Comparison of ENCODE assay signal across 15 cellular contexts in the genomic region with DNA sequence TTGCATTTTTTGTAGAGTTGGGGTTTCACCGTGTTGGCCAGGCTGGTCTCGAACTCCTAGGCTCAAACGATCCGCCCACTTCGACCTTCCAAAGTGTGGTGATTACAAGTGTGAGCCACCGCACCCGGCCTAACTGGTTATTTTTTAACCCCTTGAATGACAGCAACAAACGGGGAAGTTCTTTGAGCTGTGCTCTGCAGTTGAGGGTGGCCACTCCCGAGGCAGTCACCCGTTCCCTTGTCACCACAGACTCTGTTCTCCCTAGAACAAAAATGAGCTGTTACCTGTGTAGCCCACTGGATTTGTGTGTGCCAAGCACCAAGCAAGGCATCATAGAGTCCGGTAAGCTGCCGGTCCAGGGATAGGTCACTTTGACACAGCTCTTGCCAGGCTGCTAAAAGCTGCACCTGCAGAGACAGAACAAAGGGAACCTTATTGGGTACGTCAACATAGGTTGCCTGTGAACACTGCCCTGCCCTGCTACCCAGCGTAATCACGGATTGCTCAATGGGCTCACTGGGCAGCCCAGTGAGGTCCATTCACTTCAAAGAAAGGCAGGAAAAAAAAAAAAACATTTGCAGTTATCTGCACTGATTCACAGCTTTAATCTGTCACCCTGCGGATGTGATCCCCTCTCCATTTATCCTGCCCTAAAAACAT. TPM values are rescaled to one million over a fixed set of nuclear protein-coding genes. Genes with fewer than 3 reads are reported as not detected.
DNase-seq lines count a peak whose midpoint lies in the region; ATAC-seq, FAIRE-seq and TF ChIP-seq lines count a peak whose summit lies in the region.
"Had no signal": no experiment of that assay in that cellular context is flagged by ENCODE, and none has a peak within 500 bp of the region (broad histone marks: within the 10 kb centered on the region; RNA-seq: fewer than 3 reads in every experiment).

No MANE protein-coding gene starts in this region.

- POLR2A ChIA-PET in HepG2 (lab: Yijun Ruan, JAX) = no interaction called here

- intact Hi-C loops in HepG2 (cut with micrococcal nuclease; ENCODE audit: unreplicated experiment) = loop anchor here (10.0 kb wide), 2 partner anchors 139 to 349 kb away; no protein-coding TSS in a partner anchor
- intact Hi-C loops in right lobe of liver (cut with DNase I) = loop anchor here (10.0 kb wide), 1 partner anchor 249 kb away; a partner anchor contains a TSS
- intact Hi-C loops in colonic mucosa (cut with DNase I) = no loop called here
- intact Hi-C loops in ovary (cut with DNase I) = loop anchor here in 3 of 4 donors (5.0 to 10.0 kb wide), 2 partner anchors 251 to 359 kb away; a partner anchor contains a TSS

- no peaks in the 10 kb centered on the region for H3K27me3 Mint-ChIP-seq in progenitor cell of endocrine pancreas
- H3K27me3 Mint-ChIP-seq: CD4-positive, CD25-positive, alpha-beta regulatory T cell had no signal

- no peak overlapping the region for H3K9ac ChIP-seq in HepG2 (ENCODE audit: insufficient read depth, low read depth, low read length)
- H3K9ac ChIP-seq in colonic mucosa (ENCODE audit: low read depth in 2 of 2, low read length in 2 of 2) = no peak overlapping the region
- H3K9ac ChIP-seq: GM23248 had no signal

- no peak for TF ChIP-seq CTCF in HepG2 (CRISPR knock-in tag; IDR thresholded peaks at IDR 0.05)
- no peak for TF ChIP-seq CTCF in right lobe of liver (IDR thresholded peaks at IDR 0.05)
- TF ChIP-seq CTCF in colonic mucosa (IDR thresholded peaks at IDR 0.05) = no peak
- no peak for TF ChIP-seq CTCF in progenitor cell of endocrine pancreas (IDR thresholded peaks at IDR 0.05; ENCODE audit: unreplicated experiment)
- TF ChIP-seq CTCF in ovary (IDR thresholded peaks at IDR 0.05) = no peak

- FAIRE-seq in HepG2 (lab: Jason Lieb, UNC) = no peak
- FAIRE-seq: GM12892, HTR-8/SVneo, K562 had no signal

- no peak overlapping the region for H2AFZ ChIP-seq in HepG2 (ENCODE audit: low read length)
- H2AFZ ChIP-seq: GM23248 had no signal

- peaks cover 22 to 62% of the 10 kb centered on the region in 2 experiments for H3K36me3 ChIP-seq in HepG2 (replicated peaks in 1 of 2; ENCODE audit: control insufficient read depth in 1 of 2, insufficient read depth in 2 of 2, low read length in 2 of 2)
- peaks cover 0 to 26% (median 7%) of the 10 kb centered on the region in 4 donors for H3K36me3 ChIP-seq in right lobe of liver
- H3K36me3 ChIP-seq in colonic mucosa = peaks cover 4% of the 10 kb centered on the region
- no peaks in the 10 kb centered on the region for H3K36me3 ChIP-seq in ovary

- DNase-seq in HepG2 (ENCODE audit: low spot score) = peak; percentile 38
- no peak for DNase-seq in right lobe of liver
- peak; percentile 63 for DNase-seq in colonic mucosa
- DNase-seq in progenitor cell of endocrine pancreas (ENCODE audit: low spot score, unreplicated experiment) = no peak
- no peak for DNase-seq in KBM-7
- no peak for DNase-seq in ovary
- no peak for DNase-seq in Kasumi-1 (lab: John Stamatoyannopoulos, UW)
- DNase-seq: DND-41, NCI-H226 had no signal

- H3K4me1 ChIP-seq in HepG2 (ENCODE audit: insufficient read depth, low read length) (no peaks in the 10 kb centered on the region), right lobe of liver (no peaks in the 10 kb centered on the region), colonic mucosa (peaks cover 10% of the 10 kb centered on the region), ovary (ENCODE audit: insufficient read depth) (no peaks in the 10 kb centered on the region)

- H4K20me1 ChIP-seq in HepG2 (ENCODE audit: insufficient read depth, low read length) = peaks cover 15% of the 10 kb centered on the region

- H3K9me3 Mint-ChIP-seq in progenitor cell of endocrine pancreas (ENCODE audit: low read depth) = no peaks in the 10 kb centered on the region
- H3K9me3 Mint-ChIP-seq: CD4-positive, CD25-positive, alpha-beta regulatory T cell had no signal

- H3K27ac Mint-ChIP-seq in progenitor cell of endocrine pancreas = peak overlapping the region; percentile 82
- H3K27ac Mint-ChIP-seq: CD4-positive, CD25-positive, alpha-beta regulatory T cell had no signal

- no peak overlapping the region for H3K4me2 ChIP-seq in HepG2 (ENCODE audit: low read depth, low read length)

- 92% methylated on average over 16 of the region's 16 CpGs for WGBS in HepG2 (ENCODE audit: low lambda C conversion rate)
- WGBS in right lobe of liver (ENCODE audit: insufficient coverage, low coverage, low lambda C conversion rate, missing lambda C conversion rate) = 74% methylated on average over 15 of the region's 16 CpGs
- 77 to 83% (median 80%) methylated on average over 16 of the region's 16 CpGs for WGBS in ovary, 3 donors

- H3K4me3 ChIP-seq in HepG2 (replicated peaks in 1 of 3; ENCODE audit: insufficient read depth in 1 of 3, low read depth in 2 of 3, low read length in 3 of 3) (no peak overlapping the region), right lobe of liver (no peak overlapping the region), colonic mucosa (no peak overlapping the region), ovary (no peak overlapping the region)
- H3K4me3 ChIP-seq: GM23248, K562 had no signal

- no TSS peak for BruUV-seq in HepG2 (replicated peaks; lab: Mats Ljungman, UMichigan)

- peaks cover 12% of the 10 kb centered on the region for H3K36me3 Mint-ChIP-seq in progenitor cell of endocrine pancreas (ENCODE audit: insufficient read depth)

- CTCF ChIA-PET in HepG2 (lab: Yijun Ruan, JAX; ENCODE audit: low intra/inter-chr PET ratio, low total read pairs) = interaction anchor here (1.1 to 7.5 kb wide), 5 partner anchors 19 to 535 kb away, joined by 4 to 251 read pairs (median 13); a partner anchor contains a TSS

- peaks cover 2% of the 10 kb centered on the region for H3K4me1 Mint-ChIP-seq in progenitor cell of endocrine pancreas (ENCODE audit: low read depth)

- ATAC-seq in HepG2 = no peak
- ATAC-seq in right lobe of liver = no peak
- ATAC-seq: K562, PC-3 had no signal

- H3K27me3 ChIP-seq in HepG2 (ENCODE audit: control insufficient read depth in 1 of 2, insufficient read depth in 2 of 2, low read length in 2 of 2) (no peaks in the 10 kb centered on the region), right lobe of liver (no peaks in the 10 kb centered on the region), colonic mucosa (no peaks in the 10 kb centered on the region), ovary (no peaks in the 10 kb centered on the region)

- TF ChIP-seq POLR2A in HepG2 (IDR thresholded peaks at IDR 0.05; ENCODE audit: insufficient read depth in 1 of 2, low read depth in 2 of 2, low read length in 2 of 2) (no peak), right lobe of liver (IDR thresholded peaks at IDR 0.05) (no peak), ovary (IDR thresholded peaks at IDR 0.05) (no peak)

- no peak for TF ChIP-seq EP300 in HepG2 (IDR thresholded peaks at IDR 0.05; ENCODE audit: low read depth in 2 of 2, low read length in 2 of 2)
- TF ChIP-seq EP300 in HepG2 (CRISPR knock-in tag; IDR thresholded peaks at IDR 0.05; ENCODE audit: borderline replicate concordance) = no peak
- no peak for TF ChIP-seq EP300 in ovary (IDR thresholded peaks at IDR 0.05)

- TF ChIP-seq RAD21 in HepG2 (CRISPR knock-in tag; IDR thresholded peaks at IDR 0.05) = no peak

- H3K79me2 ChIP-seq in HepG2 (ENCODE audit: insufficient read depth, low read length) = no peaks in the 10 kb centered on the region

- in situ Hi-C loops in HepG2 (cut with HindIII; ENCODE audit: extremely low pct_ligation_motif_present, low pct_unique_long_range_greater_than_20kb) = loop anchor here (5.0 to 10.0 kb wide), 2 partner anchors 251 to 529 kb away; a partner anchor contains a TSS
- in situ Hi-C loops in KBM-7 (cut with MboI; ENCODE audit: low pct_unique_long_range_greater_than_20kb, low sequenced_read_pairs) = no loop called here

- no peak overlapping the region for H3K27ac ChIP-seq in HepG2 (ENCODE audit: extremely low read length, insufficient read depth, low read length)
- H3K27ac ChIP-seq in right lobe of liver = no peak overlapping the region
- H3K27ac ChIP-seq in colonic mucosa = peak overlapping the region; percentile 71
- H3K27ac ChIP-seq in ovary = no peak overlapping the region
- H3K27ac ChIP-seq: GM23248 had no signal

- H3K4me3 Mint-ChIP-seq in progenitor cell of endocrine pancreas (ENCODE audit: low read depth) = no peak overlapping the region
- H3K4me3 Mint-ChIP-seq: CD4-positive, CD25-positive, alpha-beta regulatory T cell had no signal

- H3K9me3 ChIP-seq in HepG2 (ENCODE audit: low read length) (no peaks in the 10 kb centered on the region), right lobe of liver (no peaks in the 10 kb centered on the region), colonic mucosa (no peaks in the 10 kb centered on the region), ovary (no peaks in the 10 kb centered on the region)

TF ChIP-seq in HepG2, 621 proteins besides CTCF, POLR2A, EP300 and RAD21 (continues in another document):
- TF ChIP-seq KDM5B (CRISPR knock-in tag; IDR thresholded peaks at IDR 0.05; ENCODE audit: borderline replicate concordance) = 0 out of 2 replicates have a peak, but pooled peaks have one; percentile 21

RNA-seq across cellular contexts. Expression of a gene that starts 19.6 kb away (rescaled TPM):
- total RNA-seq in HepG2 (2016; rRNA removed; fragmentation: Illumina TruSeq; extraction: Trizol) = 12.6 and 15.4 TPM in 2 replicates
- total RNA-seq in HepG2 (2016; cell fraction: cytosol; rRNA removed; fragmentation: Illumina TruSeq; extraction: Trizol; ENCODE audit: low read depth) = 9.2 and 9.5 TPM in 2 replicates
- total RNA-seq in HepG2 (2016; cell fraction: insoluble cytoplasmic fraction; rRNA removed; fragmentation: Illumina TruSeq; extraction: Trizol) = 14.1 and 14.7 TPM in 2 replicates
- total RNA-seq in HepG2 (2016; cell fraction: membrane; rRNA removed; fragmentation: Illumina TruSeq; extraction: Trizol) = 8.1 and 9.4 TPM in 2 replicates
- total RNA-seq in HepG2 (2016; cell fraction: nucleus; rRNA removed; fragmentation: Illumina TruSeq; extraction: Trizol) = 16.3 and 18.0 TPM in 2 replicates
- 51.0 and 54.5 TPM in 2 replicates for polyA plus RNA-seq in HepG2 (2011; rRNA removed)
- polyA plus RNA-seq in HepG2 (2011; cell fraction: cytosol; rRNA removed) = 32.5 and 55.6 TPM in 2 replicates
- 105 and 118 TPM in 2 replicates for polyA plus RNA-seq in HepG2 (2011; cell fraction: nucleus; rRNA removed)
- 18.4 and 20.0 TPM in 2 replicates for polyA plus RNA-seq in HepG2 (2012)
- polyA plus RNA-seq in HepG2 (2016; cell fraction: cytosol; fragmentation: Illumina TruSeq; extraction: Trizol; ENCODE audit: low read depth) = 1.5 and 2.3 TPM in 2 replicates
- polyA plus RNA-seq in HepG2 (2016; cell fraction: insoluble cytoplasmic fraction; fragmentation: Illumina TruSeq; extraction: Trizol; ENCODE audit: low read depth) = 22.3 and 23.7 TPM in 2 replicates
- polyA plus RNA-seq in HepG2 (2016; cell fraction: membrane; fragmentation: Illumina TruSeq; extraction: Trizol; ENCODE audit: low read depth) = 3.7 and 4.9 TPM in 2 replicates
- 47.6 and 49.5 TPM in 2 replicates for polyA plus RNA-seq in HepG2 (2016; cell fraction: nucleus; fragmentation: Illumina TruSeq; extraction: Trizol; ENCODE audit: insufficient read depth, low read depth)
- 44.8 and 70.9 TPM in 2 replicates for polyA minus RNA-seq in HepG2 (2011; rRNA and poly(A)+ RNA removed; ENCODE audit: low replicate concordance)
- 14.6 and 17.4 TPM in 2 replicates for polyA minus RNA-seq in HepG2 (2011; cell fraction: cytosol; rRNA and poly(A)+ RNA removed)
- 42.8 and 50.6 TPM in 2 replicates for polyA minus RNA-seq in HepG2 (2011; cell fraction: nucleus; rRNA and poly(A)+ RNA removed)
- total RNA-seq in right lobe of liver = 10 to 100 TPM in 1 of 6 experiments, 1 to 10 TPM in 5; 7.5 to 11.2 (median 8.4) TPM
- total RNA-seq in colonic mucosa = 10 to 100 TPM; 31.4 to 40.0 TPM
- 24.9 and 28.3 TPM in 2 replicates for total RNA-seq in progenitor cell of endocrine pancreas
- 10 to 100 TPM; 16.5 to 21.5 (median 19.3) TPM for total RNA-seq in ovary
- polyA plus RNA-seq in ovary = 10 to 100 TPM; 13.8 to 15.1 TPM

Comparison
In these comparisons a context has a peak if more than half of its experiments do, and no peak if none do; other contexts are left out.
1. DNase-seq: peak in HepG2 (single experiment) and colonic mucosa (single experiment); none in right lobe of liver (0 of 3), progenitor cell of endocrine pancreas (single experiment), KBM-7 (single experiment), ovary (0 of 5) and Kasumi-1 (0 of 2).